ENCODE assay signal across 1 cellular context in genomic region chr15:41230650-41231533, GRCh38.
A peak's percentile ranks its signal among the peaks of the same experiment; 100 is the strongest.
TF ChIP-seq lines count a peak whose summit lies in the region.

CHP1 (plus strand) TSS chr15:41231268; CDS start chr15:41231383, 115 bp downstream.
EXD1 (minus strand) TSS chr15:41230757; CDS start chr15:41226575, 4,182 bp downstream.

TF ChIP-seq in GM12878, 131 proteins besides CTCF, POLR2A, EP300 and RAD21 (continued from another document and continues in another):
- TF ChIP-seq RELB (IDR thresholded peaks at IDR 0.05; ENCODE audit: low read depth) (peak; percentile 99), RBBP5 (conservative IDR thresholded peaks at IDR 0.05) (no peak), NBN (IDR thresholded peaks at IDR 0.05) (peak; percentile 87; the same call in 1 of the 2 replicates), ZNF24 (IDR thresholded peaks at IDR 0.05) (no peak), FOS (IDR thresholded peaks at IDR 0.05; ENCODE audit: borderline replicate concordance, extremely low read depth, insufficient read length) (no peak), CHD1 (IDR thresholded peaks at IDR 0.05; ENCODE audit: low read depth, low read length) (no peak), ZBTB11 (CRISPR knock-in tag; IDR thresholded peaks at IDR 0.05) (peak; percentile 25; the same call in 1 of the 2 replicates), POLR2AphosphoS5 (IDR thresholded peaks at IDR 0.05; ENCODE audit: low read length) (peak; percentile 87), ELK1 (IDR thresholded peaks at IDR 0.05; ENCODE audit: low read depth, low read length) (peak; percentile 53), IKZF2 (IDR thresholded peaks at IDR 0.05) (peak; percentile 8 to 48; a peak in 1 of 4 replicates), HCFC1 (IDR thresholded peaks at IDR 0.05; ENCODE audit: low read length) (peak; percentile 38; the same call in 1 of the 2 replicates), BACH1 (IDR thresholded peaks at IDR 0.05; ENCODE audit: borderline replicate concordance) (0 out of 2 replicates have a peak, but pooled peaks have one; percentile 25), SP1 (IDR thresholded peaks at IDR 0.05; ENCODE audit: low read depth, low read length) (peak; percentile 84), BCL11A (IDR thresholded peaks at IDR 0.05; ENCODE audit: low read depth, low read length) (no peak), CBFB (IDR thresholded peaks at IDR 0.05; ENCODE audit: low read depth) (no peak), MLLT1 (IDR thresholded peaks at IDR 0.05) (peak; percentile 100), RELA (IDR thresholded peaks at IDR 0.05; ENCODE audit: borderline replicate concordance, partially characterized antibody) (peak; percentile 41), TCF12 (IDR thresholded peaks at IDR 0.05; ENCODE audit: low read depth, low read length) (peak; percentile 69; the same call in 1 of the 2 replicates), NFIC (IDR thresholded peaks at IDR 0.05; ENCODE audit: low read depth, low read length) (no peak), TBL1XR1 (IDR thresholded peaks at IDR 0.05; ENCODE audit: low read depth, low read length) (0 out of 2 replicates have a peak, but pooled peaks have one; percentile 26), IKZF1 (conservative IDR thresholded peaks at IDR 0.05) (peak; percentile 69), USF1 (IDR thresholded peaks at IDR 0.05; ENCODE audit: borderline replicate concordance, extremely low read length, insufficient read depth, low read depth, low read length) (no peak), BCL3 (IDR thresholded peaks at IDR 0.05; ENCODE audit: borderline replicate concordance, insufficient read depth, low read depth, low read length, poor library complexity, severe bottlenecking) (peak; percentile 42), BHLHE40 (IDR thresholded peaks at IDR 0.05; ENCODE audit: borderline replicate concordance in 1 of 2, low read depth in 2 of 2, low read length in 1 of 2) (peak; percentile 6 to 57; a peak in 3 of 4 replicates), NFYA (IDR thresholded peaks at IDR 0.05; ENCODE audit: borderline replicate concordance, low read depth, low read length) (no peak; the same call in 1 of the 2 replicates), JUND (IDR thresholded peaks at IDR 0.05; ENCODE audit: low read depth, low read length) (no peak; the same call in 1 of the 2 replicates), EGR1 (IDR thresholded peaks at IDR 0.05; ENCODE audit: borderline replicate concordance in 1 of 2, low read depth in 2 of 2, low read length in 2 of 2) (peak in 1 of 2 experiments; percentile 47; a peak in 1 of 3 replicates), JUNB (IDR thresholded peaks at IDR 0.05) (no peak; the same call in 1 of the 2 replicates), PKNOX1 (IDR thresholded peaks at IDR 0.05) (peak; percentile 91), YBX1 (IDR thresholded peaks at IDR 0.05) (no peak), POU2F2 (IDR thresholded peaks at IDR 0.05; ENCODE audit: borderline replicate concordance, low read depth, low read length) (peak; percentile 60; the same call in 1 of the 3 replicates), CREM (IDR thresholded peaks at IDR 0.05; ENCODE audit: low read depth) (peak; percentile 46), ZNF217 (IDR thresholded peaks at IDR 0.05) (peak; percentile 50; the same call in 1 of the 2 replicates), WRNIP1 (IDR thresholded peaks at IDR 0.05; ENCODE audit: borderline replicate concordance, low read depth, low read length) (no peak), CBX5 (IDR thresholded peaks at IDR 0.05; ENCODE audit: low read depth) (peak; percentile 49; the same call in 1 of the 2 replicates), ZNF207 (IDR thresholded peaks at IDR 0.05; ENCODE audit: borderline replicate concordance) (0 out of 2 replicates have a peak, but pooled peaks have one; percentile 46), IRF4 (IDR thresholded peaks at IDR 0.05; ENCODE audit: low read depth, low read length) (no peak; the same call in 1 of the 2 replicates), ZNF384 (IDR thresholded peaks at IDR 0.05; ENCODE audit: borderline replicate concordance, low read depth, low read length) (no peak), MEF2B (IDR thresholded peaks at IDR 0.05; ENCODE audit: partially characterized antibody, poor library complexity, severe bottlenecking) (peak; percentile 54), SMC3 (IDR thresholded peaks at IDR 0.05; ENCODE audit: borderline replicate concordance, low read length) (no peak), REST (IDR thresholded peaks at IDR 0.05; ENCODE audit: low read depth, low read length) (no peak), BCLAF1 (IDR thresholded peaks at IDR 0.05) (no peak), ASH2L (IDR thresholded peaks at IDR 0.05; ENCODE audit: borderline replicate concordance, low read depth) (peak; percentile 23; the same call in 1 of the 2 replicates), NFXL1 (IDR thresholded peaks at IDR 0.05; ENCODE audit: borderline replicate concordance) (no peak), ETV6 (conservative IDR thresholded peaks at IDR 0.05 in 1 of 2, IDR thresholded peaks at IDR 0.05 in 1 of 2; ENCODE audit: borderline replicate concordance in 1 of 2, low read depth in 1 of 2) (0 out of 4 replicates have a peak, but pooled peaks of 1 of the 2 experiments have one; percentile 20)
